Comparison of ENCODE assay signal across 15 cellular contexts in the genomic region with DNA sequence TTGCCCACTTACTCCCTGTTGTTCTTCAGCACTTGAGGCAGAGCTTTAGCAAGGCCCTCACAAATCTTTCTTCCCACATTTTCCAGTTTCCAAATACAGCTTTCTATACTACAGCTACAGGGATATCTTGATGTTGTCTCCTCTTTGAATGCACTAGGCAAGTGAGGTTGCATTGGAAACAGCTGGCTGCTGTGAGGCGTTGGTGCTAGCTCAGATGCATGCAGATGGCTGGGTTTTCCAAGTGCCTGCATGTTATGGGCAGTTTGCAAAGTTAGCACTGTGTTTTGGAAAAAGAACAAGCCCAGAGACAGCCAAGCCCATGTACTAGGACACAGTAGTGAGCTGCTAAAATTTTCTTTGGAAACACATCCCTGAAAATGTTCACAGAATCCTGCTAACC.
"Had no signal": no experiment of that assay in that cellular context is flagged by ENCODE, and none has a peak within 500 bp of the region (broad histone marks: within the 10 kb centered on the region; RNA-seq: fewer than 3 reads in every experiment).

No MANE protein-coding gene starts in this region.

- H3K4me3 Mint-ChIP-seq: activated B cell treated with CpG ODN at 0.5 μM for 24 hours; activated CD8-positive, alpha-beta T cell treated with anti-CD3 and anti-CD28 coated beads, Interleukin-2, amount 10 ng/mL, durations not matched to agents 7 days and 5 days; activated T-cell treated with anti-CD3 and anti-CD28 coated beads, Interleukin-2, amount 50 U/mL, for 72 hours; endodermal cell had no signal

- H3K36me3 ChIP-seq: neutrophil, upper lobe of left lung had no signal

- DNase-seq: activated B cell treated with CpG ODN at 0.5 μM for 24 hours; activated CD4-positive, alpha-beta T cell treated with anti-CD3 and anti-CD28 coated beads for 48 hours; activated CD8-positive, alpha-beta memory T cell treated with anti-CD3 and anti-CD28 coated beads, Interleukin-2, amount 50 U/mL, for 4 hours; activated CD8-positive, alpha-beta T cell treated with anti-CD3 and anti-CD28 coated beads, Interleukin-2, amount 10 ng/mL, durations not matched to agents 7 days and 5 days; activated naive CD4-positive, alpha-beta T cell; activated T-cell treated with anti-CD3 and anti-CD28 coated beads, Interleukin-2, amount 50 U/mL, for 72 hours; aorta; endodermal cell; stimulated activated naive CD8-positive, alpha-beta T cell treated with anti-CD3 and anti-CD28 coated beads, Interleukin-15, Interleukin-2, amounts not matched to agents 100 U/mL and 50 U/mL, for 24 hours; upper lobe of left lung had no signal

- H3K27ac Mint-ChIP-seq: activated B cell treated with CpG ODN at 0.5 μM for 24 hours; activated CD8-positive, alpha-beta T cell treated with anti-CD3 and anti-CD28 coated beads, Interleukin-2, amount 10 ng/mL, durations not matched to agents 7 days and 5 days; activated T-cell treated with anti-CD3 and anti-CD28 coated beads, Interleukin-2, amount 50 U/mL, for 72 hours; endodermal cell had no signal

- FAIRE-seq: frontal cortex, TTC549 had no signal

- H3K4me3 ChIP-seq: dorsolateral prefrontal cortex, skin epidermis, upper lobe of left lung had no signal

- H3K27me3 Mint-ChIP-seq: activated B cell treated with CpG ODN at 0.5 μM for 24 hours had no signal

- ATAC-seq: activated CD8-positive, alpha-beta T cell treated with anti-CD3 and anti-CD28 coated beads, Interleukin-2, amount 10 ng/mL, durations not matched to agents 7 days and 5 days had no signal

- H3K9me3 Mint-ChIP-seq: activated B cell treated with CpG ODN at 0.5 μM for 24 hours; activated T-cell treated with anti-CD3 and anti-CD28 coated beads, Interleukin-2, amount 50 U/mL, for 72 hours; endodermal cell had no signal

- H3K27me3 ChIP-seq: dorsolateral prefrontal cortex, neutrophil, upper lobe of left lung had no signal

- H3K27ac ChIP-seq: neutrophil, skin epidermis had no signal

- H3K9me3 ChIP-seq: neutrophil, upper lobe of left lung had no signal
